12 cellular contexts compared by ENCODE assay signal in the genomic region with DNA sequence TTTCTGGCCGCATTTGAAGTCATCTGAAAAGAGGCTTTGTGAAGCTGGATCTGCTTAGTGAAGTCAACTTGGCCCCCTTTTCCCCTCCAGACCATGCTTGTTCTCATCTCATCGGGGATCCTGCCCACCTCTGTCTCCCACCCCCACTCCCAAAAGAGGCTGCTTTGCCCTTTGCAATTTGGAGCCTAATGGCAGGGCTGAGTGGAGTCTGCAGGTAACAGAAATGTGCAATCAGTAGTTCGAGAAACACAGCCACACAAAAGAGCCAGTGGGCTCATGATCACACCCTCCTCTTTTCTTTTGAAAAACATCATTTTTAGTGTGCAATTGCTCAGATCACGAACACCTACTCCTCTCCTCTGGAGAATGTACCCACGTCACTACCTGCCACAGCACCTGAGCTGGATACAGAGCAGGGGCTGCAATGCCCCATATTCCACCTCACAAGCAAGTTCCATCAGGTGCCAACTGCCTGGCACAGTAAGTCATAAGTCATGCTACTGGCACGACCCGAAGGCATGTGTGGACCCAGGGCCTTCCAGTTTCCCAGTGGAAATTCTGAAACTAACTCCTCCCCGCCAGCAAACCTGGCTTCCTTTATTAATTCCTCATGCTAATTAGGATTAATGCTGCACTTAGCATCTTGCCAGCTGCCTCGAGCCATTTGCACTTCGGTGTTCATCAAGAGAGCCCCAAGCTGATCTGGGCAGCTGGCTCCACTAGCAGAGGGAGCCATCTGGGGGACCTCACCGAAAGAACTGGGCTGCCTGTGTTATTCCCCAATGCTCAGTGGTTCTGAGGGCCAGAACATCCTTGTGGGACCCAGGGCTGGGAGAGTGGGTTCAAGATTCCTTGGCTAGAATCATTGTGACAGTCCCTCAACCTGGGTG. TPM values are rescaled to one million over a fixed set of nuclear protein-coding genes. Genes with fewer than 3 reads are reported as not detected.
DNase-seq lines count a peak whose midpoint lies in the region; ATAC-seq lines count a peak whose summit lies in the region.
"Had no signal": no experiment of that assay in that cellular context is flagged by ENCODE, and none has a peak within 500 bp of the region (broad histone marks: within the 10 kb centered on the region; RNA-seq: fewer than 3 reads in every experiment).

No MANE protein-coding gene starts in this region.

- no peak overlapping the region for H3K4me3 ChIP-seq in CD4-positive, alpha-beta memory T cell (ENCODE audit: low read length in 2 of 2)
- peak overlapping the region; percentile 90 for H3K4me3 ChIP-seq in HUES6 (ENCODE audit: low read depth, low read length)
- H3K4me3 ChIP-seq in naive thymus-derived CD4-positive, alpha-beta T cell (ENCODE audit: low read length), result no peak overlapping the region

- H3K27me3 ChIP-seq in CD4-positive, alpha-beta memory T cell (ENCODE audit: insufficient read depth, low read length), result peaks cover 9% of the 10 kb centered on the region
- H3K27me3 ChIP-seq in HUES6 (ENCODE audit: control insufficient read depth, insufficient read depth, low read length), result peaks cover 67% of the 10 kb centered on the region
- H3K27me3 ChIP-seq in naive thymus-derived CD4-positive, alpha-beta T cell (ENCODE audit: control insufficient read depth in 2 of 2, insufficient read depth in 2 of 2, low read length in 2 of 2), result peaks cover 0 to 8% of the 10 kb centered on the region in 2 donors
- H3K27me3 ChIP-seq: ovary had no signal

- no peak overlapping the region for H3K27ac Mint-ChIP-seq in CD4-positive, alpha-beta memory T cell
- H3K27ac Mint-ChIP-seq in activated naive CD8-positive, alpha-beta T cell treated with anti-CD3 and anti-CD28 coated beads, Interleukin-2, amount 10 ng/mL, durations not matched to agents 7 days and 5 days, result no peak overlapping the region
- H3K27ac Mint-ChIP-seq in naive thymus-derived CD4-positive, alpha-beta T cell, result no peak overlapping the region

- H3K36me3 Mint-ChIP-seq in CD4-positive, alpha-beta memory T cell, result no peaks in the 10 kb centered on the region
- H3K36me3 Mint-ChIP-seq in activated naive CD8-positive, alpha-beta T cell treated with anti-CD3 and anti-CD28 coated beads, Interleukin-2, amount 10 ng/mL, durations not matched to agents 7 days and 5 days, result no peaks in the 10 kb centered on the region
- peaks cover 0 to 4% (median 0%) of the 10 kb centered on the region in 5 donors for H3K36me3 Mint-ChIP-seq in naive thymus-derived CD4-positive, alpha-beta T cell

- DNase-seq in CD4-positive, alpha-beta memory T cell, result no peak
- no peak for DNase-seq in activated naive CD8-positive, alpha-beta T cell treated with anti-CD3 and anti-CD28 coated beads, Interleukin-2, amount 10 ng/mL, durations not matched to agents 7 days and 5 days
- no peak for DNase-seq in naive thymus-derived CD4-positive, alpha-beta T cell
- DNase-seq in SW 1271 (lab: John Stamatoyannopoulos, UW), result no peak
- DNase-seq in NCI-H1436 treated with DMSO at 0.1 percent for 48 hours (lab: John Stamatoyannopoulos, UW), result no peak
- DNase-seq: activated CD4-positive, CD25-positive, alpha-beta regulatory T cell; NCI-H1694; ovary had no signal

- H3K9ac ChIP-seq in HUES6 (ENCODE audit: low read length), result no peak overlapping the region

- H3K9me3 ChIP-seq in CD4-positive, alpha-beta memory T cell (ENCODE audit: control insufficient read depth in 1 of 2, low read length in 2 of 2), result no peaks in the 10 kb centered on the region
- H3K9me3 ChIP-seq in HUES6 (ENCODE audit: control insufficient read depth, insufficient read depth, low read depth, low read length), result no peaks in the 10 kb centered on the region
- no peaks in the 10 kb centered on the region for H3K9me3 ChIP-seq in naive thymus-derived CD4-positive, alpha-beta T cell (ENCODE audit: control insufficient read depth in 2 of 3, low read length in 3 of 3)
- H3K9me3 ChIP-seq: ovary had no signal

- CTCF ChIA-PET in CD4-positive, alpha-beta memory T cell (lab: Charles Lee; ENCODE audit: partially characterized antibody), result no interaction called here
- CTCF ChIA-PET in naive thymus-derived CD4-positive, alpha-beta T cell (lab: Charles Lee), result interaction anchor here (0.8 kb wide), 1 partner anchor 23 kb away, joined by 3 read pairs; no protein-coding TSS in a partner anchor

- peak overlapping the region; percentile 51 to 76 (median 67) for H3K4me3 Mint-ChIP-seq in CD4-positive, alpha-beta memory T cell
- peak overlapping the region; percentile 52 for H3K4me3 Mint-ChIP-seq in activated naive CD8-positive, alpha-beta T cell treated with anti-CD3 and anti-CD28 coated beads, Interleukin-2, amount 10 ng/mL, durations not matched to agents 7 days and 5 days
- H3K4me3 Mint-ChIP-seq in naive thymus-derived CD4-positive, alpha-beta T cell, result peak overlapping the region; percentile 58 to 83 (median 74)

- H3K27me3 Mint-ChIP-seq in CD4-positive, alpha-beta memory T cell, result peaks cover 46 to 58% of the 10 kb centered on the region in 2 donors
- peaks cover 62% of the 10 kb centered on the region for H3K27me3 Mint-ChIP-seq in activated naive CD8-positive, alpha-beta T cell treated with anti-CD3 and anti-CD28 coated beads, Interleukin-2, amount 10 ng/mL, durations not matched to agents 7 days and 5 days
- peaks cover 64 to 78% (median 71%) of the 10 kb centered on the region in 5 donors for H3K27me3 Mint-ChIP-seq in naive thymus-derived CD4-positive, alpha-beta T cell

- peaks cover 9% of the 10 kb centered on the region for H3K4me1 ChIP-seq in CD4-positive, alpha-beta memory T cell (ENCODE audit: insufficient read depth, low read length)
- peaks cover 9% of the 10 kb centered on the region for H3K4me1 ChIP-seq in HUES6 (ENCODE audit: control insufficient read depth, insufficient read depth, low read length)
- H3K4me1 ChIP-seq in naive thymus-derived CD4-positive, alpha-beta T cell (ENCODE audit: control insufficient read depth in 2 of 2, insufficient read depth in 2 of 2, low read length in 2 of 2), result no peaks in the 10 kb centered on the region

- intact Hi-C loops in CD4-positive, alpha-beta memory T cell (cut with micrococcal nuclease), result no loop called here
- intact Hi-C loops in naive thymus-derived CD4-positive, alpha-beta T cell (cut with micrococcal nuclease), result no loop called here

- no peak for ATAC-seq in activated naive CD8-positive, alpha-beta T cell treated with anti-CD3 and anti-CD28 coated beads, Interleukin-2, amount 10 ng/mL, durations not matched to agents 7 days and 5 days (ENCODE audit: low read depth)
- ATAC-seq in naive thymus-derived CD4-positive, alpha-beta T cell, result no peak
- no peak for ATAC-seq in GM21723 (IDR thresholded peaks at IDR 0.05; ENCODE audit: unreplicated experiment)
- no peak for ATAC-seq in GM18498 (IDR thresholded peaks at IDR 0.05; ENCODE audit: unreplicated experiment)

- no peaks in the 10 kb centered on the region for H3K9me3 Mint-ChIP-seq in CD4-positive, alpha-beta memory T cell
- H3K9me3 Mint-ChIP-seq in activated naive CD8-positive, alpha-beta T cell treated with anti-CD3 and anti-CD28 coated beads, Interleukin-2, amount 10 ng/mL, durations not matched to agents 7 days and 5 days, result no peaks in the 10 kb centered on the region
- H3K9me3 Mint-ChIP-seq in naive thymus-derived CD4-positive, alpha-beta T cell, result peaks cover 0 to 1% (median 0%) of the 10 kb centered on the region in 11 donors

- H3K36me3 ChIP-seq in CD4-positive, alpha-beta memory T cell (ENCODE audit: insufficient read depth, low read length), result no peaks in the 10 kb centered on the region
- no peaks in the 10 kb centered on the region for H3K36me3 ChIP-seq in HUES6 (ENCODE audit: control insufficient read depth, insufficient read depth, low read length)
- H3K36me3 ChIP-seq in naive thymus-derived CD4-positive, alpha-beta T cell (ENCODE audit: control insufficient read depth in 2 of 3, insufficient read depth in 3 of 3, low read length in 3 of 3), result no peaks in the 10 kb centered on the region
- H3K36me3 ChIP-seq: ovary had no signal

- H3K27ac ChIP-seq in CD4-positive, alpha-beta memory T cell (ENCODE audit: low read depth, low read length), result no peak overlapping the region
- H3K27ac ChIP-seq in HUES6 (ENCODE audit: low read depth, low read length), result no peak overlapping the region
- H3K27ac ChIP-seq in naive thymus-derived CD4-positive, alpha-beta T cell (ENCODE audit: low read depth, low read length), result no peak overlapping the region
- H3K27ac ChIP-seq: ovary had no signal

- POLR2A ChIA-PET in CD4-positive, alpha-beta memory T cell (lab: Charles Lee; ENCODE audit: partially characterized antibody), result no interaction called here
- POLR2A ChIA-PET in activated naive CD8-positive, alpha-beta T cell treated with anti-CD3 and anti-CD28 coated beads, Interleukin-2, amount 10 ng/mL, durations not matched to agents 7 days and 5 days (lab: Charles Lee), result no interaction called here
- POLR2A ChIA-PET in naive thymus-derived CD4-positive, alpha-beta T cell (lab: Charles Lee), result no interaction called here

- H3K4me1 Mint-ChIP-seq in CD4-positive, alpha-beta memory T cell, result peaks cover 1 to 28% (median 16%) of the 10 kb centered on the region in 4 donors
- no peaks in the 10 kb centered on the region for H3K4me1 Mint-ChIP-seq in activated naive CD8-positive, alpha-beta T cell treated with anti-CD3 and anti-CD28 coated beads, Interleukin-2, amount 10 ng/mL, durations not matched to agents 7 days and 5 days
- peaks cover 0 to 23% (median 8%) of the 10 kb centered on the region in 7 donors for H3K4me1 Mint-ChIP-seq in naive thymus-derived CD4-positive, alpha-beta T cell

RNA-seq across cellular contexts. Expression of a gene that starts 2.3 kb away (rescaled TPM):
- not detected for total RNA-seq in CD4-positive, alpha-beta memory T cell
- not detected for polyA plus RNA-seq in CD4-positive, alpha-beta memory T cell
- not detected for total RNA-seq in activated naive CD8-positive, alpha-beta T cell treated with anti-CD3 and anti-CD28 coated beads, Interleukin-2, amount 10 ng/mL, durations not matched to agents 7 days and 5 days
- not detected for total RNA-seq in naive thymus-derived CD4-positive, alpha-beta T cell
- not detected for polyA plus RNA-seq in naive thymus-derived CD4-positive, alpha-beta T cell
- total RNA-seq: endothelial cell of umbilical vein had no signal
- polyA plus RNA-seq: endothelial cell of umbilical vein had no signal
